Comparison of ENCODE assay signal across 15 cellular contexts in the genomic region with DNA sequence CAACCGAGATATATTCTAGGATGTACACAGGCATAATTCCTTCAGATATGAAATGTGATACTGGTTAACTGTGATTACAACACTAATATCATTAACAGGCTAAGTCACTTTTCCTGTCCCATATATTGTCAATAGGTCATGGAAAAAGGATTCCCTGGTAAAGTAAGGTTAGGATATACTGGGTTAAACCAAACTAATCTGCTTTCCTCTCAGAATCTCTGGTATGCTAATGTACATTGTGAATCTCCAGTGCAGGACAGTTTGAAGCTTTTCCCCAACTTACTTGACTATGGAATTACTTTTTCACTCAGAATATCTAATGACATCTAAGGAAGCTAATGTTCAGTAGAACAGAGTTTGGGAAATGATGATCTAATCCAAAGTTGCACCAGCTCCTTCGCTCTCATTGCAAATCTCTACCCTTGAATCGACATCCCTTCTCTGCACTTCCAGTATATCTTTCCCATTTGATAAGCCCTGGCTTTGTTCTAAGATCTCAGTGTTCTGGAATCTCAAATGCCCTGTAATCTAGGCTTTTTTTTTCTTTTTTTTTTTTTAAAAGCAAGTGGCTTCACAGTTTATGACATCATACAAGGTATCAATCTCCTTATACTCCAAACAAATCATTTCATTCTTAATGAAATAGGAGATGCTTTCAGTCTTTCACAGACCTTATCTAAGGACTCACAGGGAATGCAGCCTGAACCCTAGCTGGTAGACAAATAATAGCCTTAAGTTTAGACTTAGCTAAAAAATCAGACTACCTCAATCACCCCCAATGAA. TPM values are rescaled to one million over a fixed set of nuclear protein-coding genes. Genes with fewer than 3 reads are reported as not detected.
A peak's percentile ranks its signal among the peaks of the same experiment; 100 is the strongest.
DNase-seq lines count a peak whose midpoint lies in the region; ATAC-seq and TF ChIP-seq lines count a peak whose summit lies in the region.
"Had no signal": no experiment of that assay in that cellular context is flagged by ENCODE, and none has a peak within 500 bp of the region (broad histone marks: within the 10 kb centered on the region; RNA-seq: fewer than 3 reads in every experiment).

No MANE protein-coding gene starts in this region.

- no peaks in the 10 kb centered on the region for H4K20me1 ChIP-seq in GM23248 (ENCODE audit: insufficient read depth)

- POLR2A ChIA-PET in T-cell (lab: Charles Lee) (interaction anchor here (0.6 to 1.1 kb wide), 13 partner anchors 9 to 1320 kb away, joined by 3 to 9 read pairs (median 4); no protein-coding TSS in a partner anchor), A673 (lab: Charles Lee; ENCODE audit: low non-redundant PET) (no interaction called here)

- H3K4me1 ChIP-seq in GM23248 (ENCODE audit: insufficient read depth) (0 out of 2 replicates have a peak, but pooled peaks cover 5% of the 10 kb centered on the region), A673 (ENCODE audit: insufficient read depth, low read length, poor library complexity, severe bottlenecking) (no peaks in the 10 kb centered on the region)
- no peaks in the 10 kb centered on the region for H3K4me1 ChIP-seq in effector memory CD4-positive, alpha-beta T cell (ENCODE audit: control insufficient read depth, insufficient read depth, low read length, poor library complexity, severe bottlenecking)
- H3K4me1 ChIP-seq: prostate gland, thyroid gland had no signal

- H3K4me3 ChIP-seq in GM23248 (no peak overlapping the region), A673 (ENCODE audit: low read depth, low read length, poor library complexity, severe bottlenecking) (no peak overlapping the region)
- no peak overlapping the region for H3K4me3 ChIP-seq in effector memory CD4-positive, alpha-beta T cell (ENCODE audit: insufficient read depth, low read depth, low read length, poor library complexity, severe bottlenecking)
- H3K4me3 ChIP-seq: prostate gland, thyroid gland had no signal

- no TSS peak for BruUV-seq in A673 (replicated peaks; lab: Mats Ljungman, UMichigan)

- DNase-seq in GM23248, result peak; percentile 21
- no peak for DNase-seq in T-cell
- DNase-seq in fibroblast of peridontal ligament (ENCODE audit: extremely low read depth), result peak; percentile 27
- no peak for DNase-seq in osteocyte (ENCODE audit: extremely low spot score, unreplicated experiment)
- DNase-seq in A673 (ENCODE audit: low spot score), result no peak
- DNase-seq in effector memory CD4-positive, alpha-beta T cell, result no peak
- DNase-seq: activated CD4-positive, alpha-beta T cell treated with anti-CD3 and anti-CD28 coated beads, Interleukin-2, amount 50 U/mL, for 1 hour; aorta; effector CD8-positive, alpha-beta T cell; MV-4-11; thyroid gland had no signal

- no peaks in the 10 kb centered on the region for H3K27me3 Mint-ChIP-seq in T-cell
- no peaks in the 10 kb centered on the region for H3K27me3 Mint-ChIP-seq in osteocyte (ENCODE audit: unreplicated experiment)
- H3K27me3 Mint-ChIP-seq: CD4-positive, CD25-positive, alpha-beta regulatory T cell had no signal

- H3F3A ChIP-seq in GM23248 (ENCODE audit: insufficient read depth), result peaks cover 83% of the 10 kb centered on the region

- no peak overlapping the region for H3K9ac ChIP-seq in GM23248

- H3K27ac Mint-ChIP-seq in T-cell (peak overlapping the region; percentile 45 to 60), osteocyte (ENCODE audit: unreplicated experiment) (peak overlapping the region; percentile 20)
- H3K27ac Mint-ChIP-seq: activated T-helper 1 cell treated with anti-CD3 and anti-CD28 coated beads, Interleukin-12 subunit alpha, Interleukin-12 subunit beta, Interleukin-2, Interleukin-4 antibody, amounts not matched to agents 30 ng/mL and 10 ng/mL and 1 ng/mL, durations not matched to agents 14 hours and 24 hours and 36 hours had no signal

- no peaks in the 10 kb centered on the region for H3K27me3 ChIP-seq in GM23248 (replicated peaks; ENCODE audit: insufficient read depth)
- no peaks in the 10 kb centered on the region for H3K27me3 ChIP-seq in A673 (replicated peaks; ENCODE audit: insufficient read depth, low read depth, low read length, poor library complexity)
- H3K27me3 ChIP-seq in effector memory CD4-positive, alpha-beta T cell (replicated peaks; ENCODE audit: control insufficient read depth, insufficient read depth, low read length, poor library complexity, severe bottlenecking), result no peaks in the 10 kb centered on the region
- H3K27me3 ChIP-seq: thyroid gland had no signal

- H3K4me2 ChIP-seq in GM23248 (ENCODE audit: unreplicated experiment), result no peak overlapping the region

- peak overlapping the region; percentile 29 for H3K27ac ChIP-seq in GM23248
- H3K27ac ChIP-seq in A673 (ENCODE audit: low read depth, low read length, poor library complexity, severe bottlenecking), result no peak overlapping the region
- no peak overlapping the region for H3K27ac ChIP-seq in effector memory CD4-positive, alpha-beta T cell (ENCODE audit: insufficient read depth, low read length, poor library complexity, severe bottlenecking)
- H3K27ac ChIP-seq: prostate gland, thyroid gland had no signal

- TF ChIP-seq CTCF in osteocyte (IDR thresholded peaks at IDR 0.05), result no peak
- no peak for TF ChIP-seq CTCF in A673 (conservative IDR thresholded peaks at IDR 0.05; ENCODE audit: low read depth, low read length)

- intact Hi-C loops in A673 (cut with micrococcal nuclease; ENCODE audit: unreplicated experiment), result loop anchor here (2.0 to 10.0 kb wide), 2 partner anchors 155 to 501 kb away; no protein-coding TSS in a partner anchor

- no peak overlapping the region for H2AFZ ChIP-seq in GM23248

- WGBS in GM23248 (ENCODE audit: low coverage in 1 of 2, low lambda C conversion rate in 2 of 2, missing lambda C conversion rate in 2 of 2), 2 experiments, result 72 to 78% methylated on average over 3 of the region's 3 CpGs

- no peaks in the 10 kb centered on the region for H3K9me2 ChIP-seq in GM23248 (ENCODE audit: insufficient read depth)

- H3K4me3 Mint-ChIP-seq in T-cell (no peak overlapping the region), osteocyte (ENCODE audit: unreplicated experiment) (no peak overlapping the region)
- H3K4me3 Mint-ChIP-seq: activated T-helper 1 cell treated with anti-CD3 and anti-CD28 coated beads, Interleukin-12 subunit alpha, Interleukin-12 subunit beta, Interleukin-2, Interleukin-4 antibody, amounts not matched to agents 30 ng/mL and 10 ng/mL and 1 ng/mL, durations not matched to agents 14 hours and 24 hours and 36 hours; CD4-positive, CD25-positive, alpha-beta regulatory T cell had no signal

- peaks cover 33% of the 10 kb centered on the region for H3K36me3 Mint-ChIP-seq in T-cell
- peaks cover 24% of the 10 kb centered on the region for H3K36me3 Mint-ChIP-seq in osteocyte (ENCODE audit: unreplicated experiment)

- peaks cover 0 to 5% (median 0%) of the 10 kb centered on the region in 3 donors for H3K4me1 Mint-ChIP-seq in T-cell
- H3K4me1 Mint-ChIP-seq in osteocyte (ENCODE audit: unreplicated experiment), result peaks cover 3% of the 10 kb centered on the region

- CTCF ChIA-PET in T-cell (lab: Charles Lee), result interaction anchor here (0.6 to 5.6 kb wide), 62 partner anchors 8 to 1046 kb away, joined by 3 to 140 read pairs (median 5); no protein-coding TSS in a partner anchor
- CTCF ChIA-PET in A673 (lab: Charles Lee), result interaction anchor here (0.6 to 4.3 kb wide), 11 partner anchors 9 to 1090 kb away, joined by 3 to 48 read pairs (median 4); no protein-coding TSS in a partner anchor

- H3K9me3 Mint-ChIP-seq in T-cell (no peaks in the 10 kb centered on the region), osteocyte (ENCODE audit: unreplicated experiment) (no peaks in the 10 kb centered on the region)
- H3K9me3 Mint-ChIP-seq: activated T-helper 1 cell treated with anti-CD3 and anti-CD28 coated beads, Interleukin-12 subunit alpha, Interleukin-12 subunit beta, Interleukin-2, Interleukin-4 antibody, amounts not matched to agents 30 ng/mL and 10 ng/mL and 1 ng/mL, durations not matched to agents 14 hours and 24 hours and 36 hours; CD4-positive, CD25-positive, alpha-beta regulatory T cell had no signal

- H3K36me3 ChIP-seq in GM23248 (ENCODE audit: low read depth), result peaks cover 70% of the 10 kb centered on the region
- H3K36me3 ChIP-seq in A673 (ENCODE audit: insufficient read depth, low read length, poor library complexity, severe bottlenecking), result peaks cover 35% of the 10 kb centered on the region
- H3K36me3 ChIP-seq in effector memory CD4-positive, alpha-beta T cell (ENCODE audit: control insufficient read depth, insufficient read depth, low read length), result peaks cover 21% of the 10 kb centered on the region

- ATAC-seq in T-cell (replicated peaks in 1 of 4), result no peak
- no peak for ATAC-seq in GM18511 (IDR thresholded peaks at IDR 0.05; ENCODE audit: unreplicated experiment)

- H3K9me3 ChIP-seq in GM23248 (ENCODE audit: low read depth) (no peaks in the 10 kb centered on the region), A673 (ENCODE audit: low read depth, low read length, poor library complexity, severe bottlenecking) (no peaks in the 10 kb centered on the region)
- no peaks in the 10 kb centered on the region for H3K9me3 ChIP-seq in effector memory CD4-positive, alpha-beta T cell (ENCODE audit: control insufficient read depth, low read length)
- H3K9me3 ChIP-seq: prostate gland, thyroid gland had no signal

- H3K79me2 ChIP-seq in GM23248 (ENCODE audit: insufficient read depth), result peaks cover 24% of the 10 kb centered on the region

- in situ Hi-C loops in GM23248 (cut with MboI), result loop anchor here (5.0 kb wide), 1 partner anchor 41 kb away; a partner anchor contains a TSS

RNA-seq across cellular contexts. Expression of a gene that starts 43.8 kb away (rescaled TPM):
- 302 and 366 TPM in 2 replicates for total RNA-seq in GM23248 (2014; rRNA removed; shearing (Covaris generic))
- polyA plus RNA-seq in GM23248 (2016; fragmentation: Nextera tagmentation; extraction: Ambion mirVana), result 192 and 199 TPM in 2 replicates
- total RNA-seq in T-cell (10 to 100 TPM; 65.1 to 80.8 (median 78.1) TPM), osteocyte (135 TPM in 2 replicates), A673 (2021) (91.9 and 94.6 TPM in 2 replicates)

Comparison
In these comparisons a context has a peak if more than half of its experiments do, and no peak if none do; other contexts are left out.
1. DNase-seq: peak in GM23248 (single experiment) and fibroblast of peridontal ligament (single experiment); none in T-cell (0 of 34), osteocyte (single experiment), A673 (single experiment) and effector memory CD4-positive, alpha-beta T cell (0 of 3).